In the genomic region with DNA sequence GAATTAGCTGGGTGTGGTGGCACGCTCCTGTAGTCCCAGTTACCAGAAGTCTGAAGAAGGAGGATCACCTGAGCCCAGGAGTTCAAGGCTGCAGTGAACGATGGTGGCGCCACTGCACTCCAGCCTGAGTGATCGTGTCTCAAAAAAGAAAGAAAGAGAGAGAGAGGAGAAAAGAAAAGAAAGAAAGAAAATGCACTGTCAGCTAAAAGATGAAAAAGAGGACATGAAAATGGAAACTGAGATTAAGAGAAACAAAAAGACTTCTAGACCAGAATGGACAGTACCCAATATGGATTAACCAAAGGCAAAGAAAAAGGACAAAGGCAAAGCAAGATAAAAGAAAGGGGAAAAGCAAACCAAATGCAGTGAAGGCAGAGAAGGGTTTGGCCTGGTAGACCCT, we compare ENCODE assay signal across 32 cellular contexts.
"Had no signal": no experiment of that assay in that cellular context is flagged by ENCODE, and none has a peak within 500 bp of the region (broad histone marks: within the 10 kb centered on the region; RNA-seq: fewer than 3 reads in every experiment).

No MANE protein-coding gene starts in this region.

- H3K9me3 Mint-ChIP-seq: activated naive CD4-positive, alpha-beta T cell treated with anti-CD3 and anti-CD28 coated beads for 36 hours; activated naive CD8-positive, alpha-beta T cell treated with anti-CD3 and anti-CD28 coated beads for 36 hours; activated T-helper 1 cell treated with anti-CD3 and anti-CD28 coated beads, Interleukin-12 subunit alpha, Interleukin-12 subunit beta, Interleukin-2, Interleukin-4 antibody, amounts not matched to agents 30 ng/mL and 10 ng/mL and 1 ng/mL, durations not matched to agents 14 hours and 24 hours and 36 hours; brain; stimulated activated effector memory CD8-positive, alpha-beta T cell treated with anti-CD3 and anti-CD28 coated beads, Interleukin-12 subunit alpha, Interleukin-12 subunit beta, amount 100 ng/mL, for 72 hours; stimulated activated naive CD8-positive, alpha-beta T cell treated with anti-CD3 and anti-CD28 coated beads, Interleukin-15, Interleukin-2, amounts not matched to agents 100 ng/mL and 50 ng/mL, for 24 hours; T-helper 2 cell treated with Interferon-gamma antibody and Interleukin-4, amounts not matched to agents 5 μg/mL and 100 μg/mL, for 36 hours had no signal

- H3K4me3 ChIP-seq: ascending aorta, cardiac muscle cell, colonic mucosa, gastroesophageal sphincter, hepatocyte, mucosa of descending colon, ovary, skin epidermis, thoracic aorta had no signal

- H3K27me3 ChIP-seq: ascending aorta, cardiac muscle cell, colonic mucosa, gastroesophageal sphincter, hepatocyte, ovary had no signal

- H3K27me3 Mint-ChIP-seq: activated naive CD8-positive, alpha-beta T cell treated with anti-CD3 and anti-CD28 coated beads for 36 hours; progenitor cell of endocrine pancreas; stimulated activated naive CD8-positive, alpha-beta T cell treated with anti-CD3 and anti-CD28 coated beads, Interleukin-15, Interleukin-2, amounts not matched to agents 100 ng/mL and 50 ng/mL, for 24 hours had no signal

- ATAC-seq: gastroesophageal sphincter; left cardiac atrium; left ventricle myocardium superior; mucosa of descending colon; sciatic nerve; stimulated activated effector memory CD8-positive, alpha-beta T cell treated with anti-CD3 and anti-CD28 coated beads, Interleukin-12 subunit alpha, Interleukin-12 subunit beta, amount 100 ng/mL, for 72 hours had no signal

- DNase-seq: activated CD4-positive, alpha-beta T cell treated with anti-CD3 and anti-CD28 coated beads for 48 hours; activated CD4-positive, alpha-beta T cell treated with anti-CD3 and anti-CD28 coated beads, Interleukin-2, amount 50 U/mL, for 48 hours; activated CD8-positive, alpha-beta memory T cell treated with anti-CD3 and anti-CD28 coated beads for 24 hours; activated effector memory CD4-positive, alpha-beta T cell treated with anti-CD3 and anti-CD28 coated beads, Interleukin-2, amount 50 U/mL, for 16 hours; activated naive CD4-positive, alpha-beta T cell treated with anti-CD3 and anti-CD28 coated beads for 36 hours; activated naive CD8-positive, alpha-beta T cell treated with anti-CD3 and anti-CD28 coated beads for 36 hours; cerebellar nuclear complex; colonic mucosa; effector CD8-positive, alpha-beta T cell; erythroblast; left cardiac atrium; left ventricle myocardium superior; mucosa of descending colon; ovary; stimulated activated CD4-positive, alpha-beta T cell treated with anti-CD3 and anti-CD28 coated beads, Interleukin-12 subunit alpha, Interleukin-12 subunit beta, amount 100 ng/mL, for 4 hours; stimulated activated CD4-positive, alpha-beta T cell treated with anti-CD3 and anti-CD28 coated beads, Interleukin-4, amount 100 ng/mL, for 24 hours; trophoblast cell had no signal

- H3K36me3 ChIP-seq: ascending aorta, cardiac muscle cell, colonic mucosa, gastroesophageal sphincter, ovary, thoracic aorta had no signal

- H3K4me3 Mint-ChIP-seq: activated naive CD4-positive, alpha-beta T cell treated with anti-CD3 and anti-CD28 coated beads for 36 hours; activated naive CD8-positive, alpha-beta T cell treated with anti-CD3 and anti-CD28 coated beads for 36 hours; activated T-helper 1 cell treated with anti-CD3 and anti-CD28 coated beads, Interleukin-12 subunit alpha, Interleukin-12 subunit beta, Interleukin-2, Interleukin-4 antibody, amounts not matched to agents 30 ng/mL and 10 ng/mL and 1 ng/mL, durations not matched to agents 14 hours and 24 hours and 36 hours; brain; stimulated activated effector memory CD8-positive, alpha-beta T cell treated with anti-CD3 and anti-CD28 coated beads, Interleukin-12 subunit alpha, Interleukin-12 subunit beta, amount 100 ng/mL, for 72 hours; stimulated activated naive CD8-positive, alpha-beta T cell treated with anti-CD3 and anti-CD28 coated beads, Interleukin-15, Interleukin-2, amounts not matched to agents 100 ng/mL and 50 ng/mL, for 24 hours; T-helper 2 cell treated with Interferon-gamma antibody and Interleukin-4, amounts not matched to agents 5 μg/mL and 100 μg/mL, for 36 hours had no signal

- H3K27ac Mint-ChIP-seq: activated naive CD4-positive, alpha-beta T cell treated with anti-CD3 and anti-CD28 coated beads for 36 hours; activated naive CD8-positive, alpha-beta T cell treated with anti-CD3 and anti-CD28 coated beads for 36 hours; activated T-helper 1 cell treated with anti-CD3 and anti-CD28 coated beads, Interleukin-12 subunit alpha, Interleukin-12 subunit beta, Interleukin-2, Interleukin-4 antibody, amounts not matched to agents 30 ng/mL and 10 ng/mL and 1 ng/mL, durations not matched to agents 14 hours and 24 hours and 36 hours; brain; progenitor cell of endocrine pancreas; stimulated activated effector memory CD8-positive, alpha-beta T cell treated with anti-CD3 and anti-CD28 coated beads, Interleukin-12 subunit alpha, Interleukin-12 subunit beta, amount 100 ng/mL, for 72 hours; stimulated activated naive CD8-positive, alpha-beta T cell treated with anti-CD3 and anti-CD28 coated beads, Interleukin-15, Interleukin-2, amounts not matched to agents 100 ng/mL and 50 ng/mL, for 24 hours; T-helper 2 cell treated with Interferon-gamma antibody and Interleukin-4, amounts not matched to agents 5 μg/mL and 100 μg/mL, for 36 hours had no signal

- H3K4me1 ChIP-seq: ascending aorta, colonic mucosa, gastroesophageal sphincter had no signal

- H3K9me3 ChIP-seq: ascending aorta, colonic mucosa, gastroesophageal sphincter, mucosa of descending colon, ovary, thoracic aorta had no signal

- H3K4me1 Mint-ChIP-seq: activated naive CD8-positive, alpha-beta T cell treated with anti-CD3 and anti-CD28 coated beads for 36 hours; brain; stimulated activated effector memory CD8-positive, alpha-beta T cell treated with anti-CD3 and anti-CD28 coated beads, Interleukin-12 subunit alpha, Interleukin-12 subunit beta, amount 100 ng/mL, for 72 hours had no signal

- H3K36me3 Mint-ChIP-seq: activated naive CD8-positive, alpha-beta T cell treated with anti-CD3 and anti-CD28 coated beads for 36 hours; brain; stimulated activated effector memory CD8-positive, alpha-beta T cell treated with anti-CD3 and anti-CD28 coated beads, Interleukin-12 subunit alpha, Interleukin-12 subunit beta, amount 100 ng/mL, for 72 hours had no signal

- H3K4me2 ChIP-seq: hepatocyte had no signal

- H2AFZ ChIP-seq: hepatocyte had no signal

- H3K79me2 ChIP-seq: hepatocyte had no signal

- FAIRE-seq: keratinocyte, urothelium cell line had no signal

- H3K27ac ChIP-seq: ascending aorta, cardiac muscle cell, colonic mucosa, gastroesophageal sphincter, hepatocyte, ovary, skin epidermis, thoracic aorta had no signal
